24 cellular contexts compared by ENCODE assay signal in genomic region chr6:17899491-17899890, GRCh38.
"Had no signal": no experiment of that assay in that cellular context is flagged by ENCODE, and none has a peak within 500 bp of the region (broad histone marks: within the 10 kb centered on the region; RNA-seq: fewer than 3 reads in every experiment).

No MANE protein-coding gene starts in this region.

- H3K4me3 Mint-ChIP-seq: IgD-negative memory B cell had no signal

- H3K4me3 ChIP-seq: K562 had no signal

- H3K4me2 ChIP-seq: KMS-11, SK-N-SH had no signal

- FAIRE-seq: HTR-8/SVneo, K562 had no signal

- H3K27ac ChIP-seq: HL-60, KMS-11, RWPE1 had no signal

- H3K27ac Mint-ChIP-seq: IgD-negative memory B cell had no signal

- ATAC-seq: K562, Panc1, PC-3 had no signal

- H3K9ac ChIP-seq: KMS-11, SK-N-SH had no signal

- DNase-seq: Kasumi-1, MM.1S, NCI-H1092 treated with DMSO at 0.1 percent for 48 hours, NCI-H1436, NCI-H187, NCI-H2029, NCI-H2081 treated with DMSO at 0.1 percent for 48 hours, NCI-H2171, NCI-H226, NCI-H446, NCI-H510A, NCI-H524 treated with DMSO at 0.1 percent for 48 hours, NCI-H69, NCI-H774, PC-3, SHP77, SK-N-SH had no signal
